In the genomic region with DNA sequence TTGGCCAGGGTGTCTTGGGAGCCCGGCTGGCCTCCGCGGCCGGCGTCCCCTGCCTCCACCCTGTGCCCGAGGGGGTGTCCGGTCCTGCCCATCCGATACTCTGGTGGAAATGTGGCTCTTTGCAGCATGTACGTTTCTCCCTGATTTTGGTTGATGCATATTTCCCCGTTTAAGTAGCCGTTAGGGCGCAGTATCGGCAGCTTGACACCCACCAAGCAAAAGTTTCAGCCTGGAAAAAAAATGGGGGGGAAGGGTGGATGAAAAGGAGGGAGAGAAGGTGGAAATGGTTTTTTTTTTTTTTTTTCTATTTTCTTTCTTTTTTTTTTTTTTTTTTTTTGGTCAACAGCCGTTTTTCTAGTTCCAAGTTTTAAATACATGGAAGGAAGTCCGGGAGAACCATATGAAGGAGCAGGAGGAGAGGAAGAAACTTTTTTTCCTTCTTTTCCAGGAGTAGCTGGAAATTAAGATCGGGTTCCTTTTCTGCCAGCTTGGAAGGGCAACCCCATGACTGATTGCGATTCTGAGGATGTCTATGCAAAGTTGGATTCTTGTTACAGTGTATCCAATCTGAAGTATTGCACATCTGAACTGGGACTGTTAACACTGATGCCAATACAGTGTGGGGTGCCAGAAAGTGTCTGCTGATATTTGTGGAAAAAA, we compare ENCODE assay signal across 8 cellular contexts. TPM values are rescaled to one million over a fixed set of nuclear protein-coding genes. Genes with fewer than 3 reads are reported as not detected.
DNase-seq lines count a peak whose midpoint lies in the region; ATAC-seq and TF ChIP-seq lines count a peak whose summit lies in the region.

No MANE protein-coding gene starts in this region.

- H3K4me3 ChIP-seq in WERI-Rb-1 (ENCODE audit: low read depth, low read length) (peak overlapping the region; percentile 85), fibroblast of villous mesenchyme (ENCODE audit: low read depth, low read length) (peak overlapping the region; percentile 93), psoas muscle (peak overlapping the region; percentile 91)

- H3K36me3 ChIP-seq in WERI-Rb-1 (peaks cover 5% of the 10 kb centered on the region; the same call in 1 of the 2 replicates), psoas muscle (ENCODE audit: insufficient read depth in 1 of 2, low read depth in 1 of 2) (no peaks in the 10 kb centered on the region)

- H3K36me3 Mint-ChIP-seq in stimulated activated naive CD8-positive, alpha-beta T cell treated with anti-CD3 and anti-CD28 coated beads, Interleukin-15, Interleukin-2, amounts not matched to agents 100 ng/mL and 50 ng/mL, for 24 hours (ENCODE audit: low read depth) = peaks cover 29% of the 10 kb centered on the region

- H3K27me3 Mint-ChIP-seq in stimulated activated naive CD8-positive, alpha-beta T cell treated with anti-CD3 and anti-CD28 coated beads, Interleukin-15, Interleukin-2, amounts not matched to agents 100 ng/mL and 50 ng/mL, for 24 hours = no peaks in the 10 kb centered on the region

- H3K4me3 Mint-ChIP-seq in stimulated activated naive CD8-positive, alpha-beta T cell treated with anti-CD3 and anti-CD28 coated beads, Interleukin-15, Interleukin-2, amounts not matched to agents 100 ng/mL and 50 ng/mL, for 24 hours = peak overlapping the region; percentile 95

- intact Hi-C loops in psoas muscle (cut with DNase I) = no loop called here

- peak overlapping the region; percentile 88 for H3K27ac Mint-ChIP-seq in stimulated activated naive CD8-positive, alpha-beta T cell treated with anti-CD3 and anti-CD28 coated beads, Interleukin-15, Interleukin-2, amounts not matched to agents 100 ng/mL and 50 ng/mL, for 24 hours

- ATAC-seq in stimulated activated naive CD8-positive, alpha-beta T cell treated with anti-CD3 and anti-CD28 coated beads, Interleukin-15, Interleukin-2, amounts not matched to agents 100 U/mL and 50 U/mL, for 24 hours = no peak
- ATAC-seq in psoas muscle (no peak), GM19455 (IDR thresholded peaks at IDR 0.05; ENCODE audit: unreplicated experiment) (no peak), GM18519 (IDR thresholded peaks at IDR 0.05; ENCODE audit: low FRiP score, unreplicated experiment) (no peak)

- no peaks in the 10 kb centered on the region for H3K27me3 ChIP-seq in WERI-Rb-1 (ENCODE audit: insufficient read depth, low read depth, severe bottlenecking)
- no peaks in the 10 kb centered on the region for H3K27me3 ChIP-seq in psoas muscle (ENCODE audit: insufficient read depth in 3 of 3, low read length in 2 of 3)

- H3K4me1 ChIP-seq in psoas muscle = peaks cover 15% of the 10 kb centered on the region

- no peaks in the 10 kb centered on the region for H3K9me3 Mint-ChIP-seq in stimulated activated naive CD8-positive, alpha-beta T cell treated with anti-CD3 and anti-CD28 coated beads, Interleukin-15, Interleukin-2, amounts not matched to agents 100 ng/mL and 50 ng/mL, for 24 hours

- DNase-seq in stimulated activated naive CD8-positive, alpha-beta T cell treated with anti-CD3 and anti-CD28 coated beads, Interleukin-15, Interleukin-2, amounts not matched to agents 100 U/mL and 50 U/mL, for 24 hours = no peak
- DNase-seq in WERI-Rb-1 = no peak
- DNase-seq in fibroblast of villous mesenchyme (ENCODE audit: low read depth) = peak; percentile 52
- DNase-seq in psoas muscle = no peak
- DNase-seq in DMS114 treated with DMSO at 0.1 percent for 48 hours (lab: John Stamatoyannopoulos, UW; ENCODE audit: unreplicated experiment) = no peak

- no peaks in the 10 kb centered on the region for H3K9me3 ChIP-seq in WERI-Rb-1 (ENCODE audit: severe bottlenecking)
- H3K9me3 ChIP-seq in psoas muscle = no peaks in the 10 kb centered on the region

- WGBS in psoas muscle, 3 donors = 3 to 4% (median 4%) methylated on average over 17 of the region's 17 CpGs

- TF ChIP-seq CTCF in WERI-Rb-1 (IDR thresholded peaks at IDR 0.05; ENCODE audit: low read depth, low read length) (no peak), fibroblast of villous mesenchyme (IDR thresholded peaks at IDR 0.05; ENCODE audit: insufficient read depth, low read depth, low read length) (no peak), psoas muscle (IDR thresholded peaks at IDR 0.05) (no peak)

- H3K4me1 Mint-ChIP-seq in stimulated activated naive CD8-positive, alpha-beta T cell treated with anti-CD3 and anti-CD28 coated beads, Interleukin-15, Interleukin-2, amounts not matched to agents 100 ng/mL and 50 ng/mL, for 24 hours (ENCODE audit: low read depth) = peaks cover 57% of the 10 kb centered on the region

- H3K27ac ChIP-seq in WERI-Rb-1 (peak overlapping the region; percentile 73), psoas muscle (peak overlapping the region; percentile 87)

RNA-seq across cellular contexts. Expression of a gene that starts 1.5 kb away (rescaled TPM):
- total RNA-seq in fibroblast of villous mesenchyme = 11.2 and 14.5 TPM in 2 replicates
- 1 to 10 TPM; 1.8 to 3.2 (median 2.7) TPM for total RNA-seq in psoas muscle
- polyA plus RNA-seq in psoas muscle = 1 to 10 TPM in 2 of 3 donors, under 1 TPM in 1; 0.49 to 1.5 (median 1.4) TPM
